ENCODE assay signal across 26 cellular contexts in the genomic region with DNA sequence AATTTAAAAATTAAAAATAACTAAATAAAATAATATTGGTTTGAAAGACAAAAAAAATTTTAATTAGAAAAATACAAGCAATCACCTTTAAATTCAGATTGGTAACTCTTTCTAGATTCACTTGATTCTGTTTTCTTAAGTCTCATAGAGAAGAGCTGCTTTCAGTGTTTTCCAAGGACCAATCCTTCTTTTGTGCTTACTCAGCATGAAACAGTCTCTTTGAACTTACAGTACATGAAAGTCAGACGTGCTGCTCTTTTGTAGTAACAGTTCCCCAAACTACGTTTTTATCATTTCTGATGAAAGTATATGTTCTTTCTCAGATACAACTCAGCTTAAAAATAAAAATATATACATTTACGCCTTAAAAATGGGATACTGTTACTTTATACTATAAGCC.
"Had no signal": no experiment of that assay in that cellular context is flagged by ENCODE, and none has a peak within 500 bp of the region (broad histone marks: within the 10 kb centered on the region; RNA-seq: fewer than 3 reads in every experiment).

No MANE protein-coding gene starts in this region.

- H3K36me3 ChIP-seq: esophagus muscularis mucosa, heart right ventricle, thoracic aorta, tibial nerve, upper lobe of left lung had no signal

- H3K4me1 Mint-ChIP-seq: naive B cell had no signal

- H3K27me3 ChIP-seq: esophagus muscularis mucosa, foreskin keratinocyte, heart right ventricle, tibial nerve, upper lobe of left lung had no signal

- H3K9me3 Mint-ChIP-seq: mesothelial cell of epicardium; neural crest cell; stimulated activated naive B cell treated with anti-CD40 and anti-IgM and Interleukin-4, amounts not matched to agents 10 μg/mL and 1 μg/mL and 100 μg/mL, for 72 hours; stimulated activated naive CD8-positive, alpha-beta T cell treated with anti-CD3 and anti-CD28 coated beads, Interleukin-15, Interleukin-2, amounts not matched to agents 100 ng/mL and 50 ng/mL, for 24 hours had no signal

- H3K36me3 Mint-ChIP-seq: mesothelial cell of epicardium; naive B cell; natural killer cell treated with Interleukin-12 subunit alpha and Interleukin-12 subunit beta and Interleukin-15 and Interleukin-18, amount 100 ng/mL, for 72 hours; stimulated activated naive B cell treated with anti-CD40 and anti-IgM and Interleukin-4, amounts not matched to agents 10 μg/mL and 1 μg/mL and 100 μg/mL, for 72 hours had no signal

- DNase-seq: dermis blood vessel endothelial cell; effector memory CD4-positive, alpha-beta T cell; glutamatergic neuron; heart right ventricle; islet precursor cell; mesenchymal stem cell; mucosa of descending colon; naive B cell; psoas muscle; right cardiac atrium; stimulated activated CD4-positive, alpha-beta T cell treated with anti-CD3 and anti-CD28 coated beads, Interleukin-15, amount 100 ng/mL, for 24 hours; stimulated activated CD4-positive, alpha-beta T cell treated with anti-CD3 and anti-CD28 coated beads, Interleukin-2, amount 100 ng/mL, for 48 hours; stimulated activated naive B cell treated with anti-CD40 and anti-IgM and Interleukin-4, amounts not matched to agents 10 μg/mL and 1 μg/mL and 100 μg/mL, for 72 hours; upper lobe of left lung had no signal

- H3K9me3 ChIP-seq: esophagus muscularis mucosa, heart right ventricle, mucosa of descending colon, psoas muscle, thoracic aorta, tibial nerve, upper lobe of left lung had no signal

- H3K27ac Mint-ChIP-seq: mesothelial cell of epicardium; naive B cell; natural killer cell treated with Interleukin-12 subunit alpha and Interleukin-12 subunit beta and Interleukin-15 and Interleukin-18, amount 100 ng/mL, for 72 hours; stimulated activated naive B cell treated with anti-CD40 and anti-IgM and Interleukin-4, amounts not matched to agents 10 μg/mL and 1 μg/mL and 100 μg/mL, for 72 hours; stimulated activated naive CD8-positive, alpha-beta T cell treated with anti-CD3 and anti-CD28 coated beads, Interleukin-15, Interleukin-2, amounts not matched to agents 100 ng/mL and 50 ng/mL, for 24 hours had no signal

- H3K4me3 Mint-ChIP-seq: mesothelial cell of epicardium; naive B cell; natural killer cell treated with Interleukin-12 subunit alpha and Interleukin-12 subunit beta and Interleukin-15 and Interleukin-18, amount 100 ng/mL, for 72 hours; neural crest cell; stimulated activated naive B cell treated with anti-CD40 and anti-IgM and Interleukin-4, amounts not matched to agents 10 μg/mL and 1 μg/mL and 100 μg/mL, for 72 hours; stimulated activated naive CD8-positive, alpha-beta T cell treated with anti-CD3 and anti-CD28 coated beads, Interleukin-15, Interleukin-2, amounts not matched to agents 100 ng/mL and 50 ng/mL, for 24 hours had no signal

- H3K27ac ChIP-seq: coronary artery, esophagus muscularis mucosa, foreskin keratinocyte, psoas muscle, skin epidermis, thoracic aorta, tibial nerve, upper lobe of left lung had no signal

- ATAC-seq: heart right ventricle; mucosa of descending colon; natural killer cell treated with Interleukin-12 subunit alpha and Interleukin-12 subunit beta and Interleukin-15 and Interleukin-18, amount 100 ng/mL, for 72 hours; right cardiac atrium; stimulated activated naive B cell treated with anti-CD40 and anti-IgM and Interleukin-4, amounts not matched to agents 10 μg/mL and 1 μg/mL and 100 μg/mL, for 72 hours had no signal

- H3K4me3 ChIP-seq: coronary artery, esophagus muscularis mucosa, heart right ventricle, mucosa of descending colon, psoas muscle, skin epidermis, thoracic aorta, tibial nerve, upper lobe of left lung had no signal

- FAIRE-seq: endothelial cell of umbilical vein, urothelium cell line had no signal
